In the genomic region with DNA sequence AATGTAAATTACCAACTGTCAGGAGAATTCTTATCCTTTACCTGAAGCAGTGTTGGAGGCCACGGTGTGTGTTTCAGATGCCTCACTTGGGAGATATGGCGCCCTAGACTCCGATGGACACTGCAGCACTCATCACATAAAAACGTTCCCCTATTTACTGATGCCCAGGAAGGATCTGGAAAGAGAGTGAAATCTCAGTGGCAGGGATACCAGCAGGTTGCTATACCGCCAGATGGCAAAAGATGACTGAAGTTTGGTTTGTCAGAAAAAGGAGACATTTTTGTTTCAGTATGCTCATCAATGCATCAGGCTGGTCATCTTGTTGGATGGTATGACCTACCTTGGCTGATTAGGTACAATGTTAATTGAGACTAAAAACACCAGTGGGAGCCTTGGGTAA, we compare ENCODE assay signal across 21 cellular contexts. TPM values are rescaled to one million over a fixed set of nuclear protein-coding genes. Genes with fewer than 3 reads are reported as not detected.
DNase-seq lines count a peak whose midpoint lies in the region; ATAC-seq and TF ChIP-seq lines count a peak whose summit lies in the region.
"Had no signal": no experiment of that assay in that cellular context is flagged by ENCODE, and none has a peak within 500 bp of the region (broad histone marks: within the 10 kb centered on the region; RNA-seq: fewer than 3 reads in every experiment).

No MANE protein-coding gene starts in this region.

- dilution Hi-C loops in IMR-90 (cut with HindIII; ENCODE audit: low sequenced_read_pairs, unreplicated experiment), result no loop called here

- H3K36me3 ChIP-seq in IMR-90 (ENCODE audit: control insufficient read depth, insufficient read depth, low read length) (peaks cover 11% of the 10 kb centered on the region), Karpas-422 (ENCODE audit: insufficient read depth, low read length) (peaks cover 36% of the 10 kb centered on the region; the same call in 1 of the 2 replicates), thyroid gland (peaks cover 0 to 9% of the 10 kb centered on the region in 2 donors)

- peaks cover 52% of the 10 kb centered on the region for H3K4me1 Mint-ChIP-seq in nephron

- H3K4me3 Mint-ChIP-seq in nephron, result peak overlapping the region in 2 of 3 experiments; percentile 2 to 19

- H3K18ac ChIP-seq in IMR-90 (ENCODE audit: low read depth, low read length), result no peak overlapping the region

- H3K79me2 ChIP-seq in Karpas-422 (ENCODE audit: low read length), result peaks cover 81% of the 10 kb centered on the region

- H3K9me3 ChIP-seq in IMR-90 (ENCODE audit: control insufficient read depth, insufficient read depth, low read length), result no peaks in the 10 kb centered on the region
- H3K9me3 ChIP-seq in Karpas-422 (ENCODE audit: low read length), result no peaks in the 10 kb centered on the region
- no peaks in the 10 kb centered on the region for H3K9me3 ChIP-seq in thyroid gland
- H3K9me3 ChIP-seq: SK-N-SH had no signal

- DNase-seq in activated CD8-positive, alpha-beta memory T cell treated with anti-CD3 and anti-CD28 coated beads for 24 hours, result peak; percentile 33
- no peak for DNase-seq in activated CD8-positive, alpha-beta memory T cell treated with anti-CD3 and anti-CD28 coated beads, Interleukin-2, amount 50 U/mL, for 48 hours
- DNase-seq in IMR-90, result no peak
- peak; percentile 60 for DNase-seq in cerebellar cortex (ENCODE audit: low spot score)
- no peak for DNase-seq in Karpas-422
- no peak for DNase-seq in thyroid gland
- DNase-seq in effector CD8-positive, alpha-beta T cell (lab: John Stamatoyannopoulos, UW), result no peak
- DNase-seq: 8988T; GDM1; NCI-H1417 treated with DMSO at 0.1 percent for 48 hours; NCI-H187 treated with DMSO at 0.1 percent for 48 hours; NCI-H2227 treated with DMSO at 0.1 percent for 48 hours; NCI-H510A treated with DMSO at 0.1 percent for 48 hours; NCI-H774; NK-92 treated with Interleukin-12 subunit alpha and Interleukin-12 subunit beta, amount 100 ng/mL, for 24 hours; SHP77 treated with DMSO at 0.1 percent for 48 hours; SK-N-SH had no signal

- WGBS in IMR-90 (ENCODE audit: extremely low coverage in 2 of 2, insufficient read length in 1 of 2), 2 experiments, result no CpG with 5 or more reads among the region's 5 CpGs
- WGBS in thyroid gland, 2 donors, result 92 to 93% methylated on average over 5 of the region's 5 CpGs

- TF ChIP-seq CTCF in IMR-90 (conservative IDR thresholded peaks at IDR 0.05; ENCODE audit: low read depth, low read length) (no peak), nephron (IDR thresholded peaks at IDR 0.05; ENCODE audit: unreplicated experiment in 3 of 3) (no peak), thyroid gland (IDR thresholded peaks at IDR 0.05) (no peak)

- no TSS peak for BruUV-seq in IMR-90 (replicated peaks; lab: Mats Ljungman, UMichigan)

- no peak overlapping the region for H2AK5ac ChIP-seq in IMR-90 (ENCODE audit: low read depth, low read length)

- H2BK120ac ChIP-seq in IMR-90 (ENCODE audit: low read depth, low read length), result no peak overlapping the region

- no peak overlapping the region for H2BK15ac ChIP-seq in IMR-90 (ENCODE audit: low read depth, low read length)

- no peak overlapping the region for H3K14ac ChIP-seq in IMR-90 (replicated peaks; ENCODE audit: low read depth, low read length)

- H3K79me1 ChIP-seq in IMR-90 (ENCODE audit: low read depth in 1 of 2, low read length in 2 of 2), result peaks cover 20 to 68% of the 10 kb centered on the region in 2 experiments

- no peaks in the 10 kb centered on the region for H3K9me3 Mint-ChIP-seq in nephron

- no peak overlapping the region for H3K56ac ChIP-seq in IMR-90 (ENCODE audit: extremely low read depth, insufficient read depth, low read length)

- intact Hi-C loops in IMR-90 (cut with micrococcal nuclease) (no loop called here), thyroid gland (cut with DNase I) (no loop called here)

- no peak overlapping the region for H2BK5ac ChIP-seq in IMR-90 (ENCODE audit: low read depth, low read length, poor library complexity, severe bottlenecking)

- H3K27me3 ChIP-seq in IMR-90 (ENCODE audit: control insufficient read depth, insufficient read depth, low read length) (no peaks in the 10 kb centered on the region), Karpas-422 (ENCODE audit: low read length) (no peaks in the 10 kb centered on the region), thyroid gland (no peaks in the 10 kb centered on the region)

- peaks cover 16% of the 10 kb centered on the region for H3K4me1 ChIP-seq in IMR-90 (ENCODE audit: control insufficient read depth, insufficient read depth, low read length)
- H3K4me1 ChIP-seq in Karpas-422 (ENCODE audit: low read length), result peaks cover 22% of the 10 kb centered on the region
- H3K4me1 ChIP-seq in thyroid gland, result peaks cover 11 to 18% of the 10 kb centered on the region in 2 donors

- no peak overlapping the region for H2AK9ac ChIP-seq in IMR-90 (replicated peaks; ENCODE audit: low read depth, low read length, poor library complexity)

- no peak overlapping the region for H4K91ac ChIP-seq in IMR-90 (ENCODE audit: insufficient read depth, low read depth, low read length)

- no peak overlapping the region for H4K5ac ChIP-seq in IMR-90 (ENCODE audit: low read depth, low read length)

- H3K9me2 ChIP-seq in Karpas-422 (replicated peaks; ENCODE audit: insufficient read depth, low read length), result no peaks in the 10 kb centered on the region
- H3K9me2 ChIP-seq: SK-N-SH had no signal

- H3K27me3 Mint-ChIP-seq in nephron (ENCODE audit: low read depth), result no peaks in the 10 kb centered on the region

- H3K36me3 Mint-ChIP-seq in nephron (ENCODE audit: low read depth), result peaks cover 25% of the 10 kb centered on the region

- H3K23ac ChIP-seq in IMR-90 (ENCODE audit: low read depth, low read length), result 0 out of 2 replicates have a peak overlapping the region, but pooled peaks have one; percentile 51

- H2AFZ ChIP-seq in IMR-90 (replicated peaks; ENCODE audit: low read length, poor library complexity), result peak overlapping the region; percentile 16
- no peak overlapping the region for H2AFZ ChIP-seq in Karpas-422 (ENCODE audit: low read length)

- no peak for ATAC-seq in IMR-90 (ENCODE audit: low read depth)

- no peak overlapping the region for H2BK20ac ChIP-seq in IMR-90 (ENCODE audit: low read depth, low read length)

- H3K4me2 ChIP-seq in IMR-90 (ENCODE audit: low read depth, low read length) (no peak overlapping the region), Karpas-422 (ENCODE audit: low read depth, low read length, poor library complexity, severe bottlenecking) (no peak overlapping the region)
- H3K4me2 ChIP-seq: KMS-11, SK-N-SH had no signal

- peaks cover 25% of the 10 kb centered on the region; the same call in 1 of the 2 replicates for H4K20me1 ChIP-seq in IMR-90 (ENCODE audit: insufficient read depth, low read length)
- no peaks in the 10 kb centered on the region for H4K20me1 ChIP-seq in Karpas-422 (ENCODE audit: insufficient read depth, low read depth, low read length)

- H3K9ac ChIP-seq in IMR-90 (ENCODE audit: low read depth, low read length) (no peak overlapping the region), Karpas-422 (ENCODE audit: low read length) (no peak overlapping the region)
- H3K9ac ChIP-seq: KMS-11, SK-N-SH had no signal

- H3K4me3 ChIP-seq in IMR-90 (ENCODE audit: insufficient read depth, low read depth, low read length), result no peak overlapping the region
- H3K4me3 ChIP-seq in Karpas-422 (ENCODE audit: low read length), result no peak overlapping the region
- no peak overlapping the region for H3K4me3 ChIP-seq in thyroid gland (replicated peaks in 1 of 3)

- H3K27ac ChIP-seq in IMR-90 (ENCODE audit: insufficient read depth, low read length), result no peak overlapping the region
- no peak overlapping the region for H3K27ac ChIP-seq in Karpas-422 (ENCODE audit: low read length)
- H3K27ac ChIP-seq in thyroid gland, result no peak overlapping the region
- H3K27ac ChIP-seq: C4-2B, KMS-11, RWPE1 had no signal

- H3K4ac ChIP-seq in IMR-90 (ENCODE audit: low read depth, low read length), result no peak overlapping the region

- TF ChIP-seq RAD21 in IMR-90 (IDR thresholded peaks at IDR 0.05; ENCODE audit: low read length), result no peak

- H3K9me1 ChIP-seq in IMR-90 (ENCODE audit: insufficient read depth, low read length), result peaks cover 7% of the 10 kb centered on the region

- H4K8ac ChIP-seq in IMR-90 (ENCODE audit: low read depth in 2 of 2, low read length in 2 of 2), result no peak overlapping the region

- no peak overlapping the region for H3K27ac Mint-ChIP-seq in nephron

- POLR2A ChIA-PET in IMR-90 (lab: Charles Lee; ENCODE audit: unreplicated experiment), result no interaction called here

- TF ChIP-seq POLR2A in IMR-90 (IDR thresholded peaks at IDR 0.05; ENCODE audit: low read depth, low read length) (no peak), thyroid gland (IDR thresholded peaks at IDR 0.05) (no peak)

- CTCF ChIA-PET in IMR-90 (lab: Yijun Ruan, JAX), result interaction anchor here (1.1 kb wide), 1 partner anchor 17 kb away, joined by 3 read pairs; no protein-coding TSS in a partner anchor

- in situ Hi-C loops in IMR-90 (cut with MboI; ENCODE audit: low sequenced_read_pairs), result no loop called here

TF ChIP-seq in IMR-90, 13 proteins besides CTCF, POLR2A, EP300 and RAD21 (continues in another document):
- TF ChIP-seq, protein P1, sequence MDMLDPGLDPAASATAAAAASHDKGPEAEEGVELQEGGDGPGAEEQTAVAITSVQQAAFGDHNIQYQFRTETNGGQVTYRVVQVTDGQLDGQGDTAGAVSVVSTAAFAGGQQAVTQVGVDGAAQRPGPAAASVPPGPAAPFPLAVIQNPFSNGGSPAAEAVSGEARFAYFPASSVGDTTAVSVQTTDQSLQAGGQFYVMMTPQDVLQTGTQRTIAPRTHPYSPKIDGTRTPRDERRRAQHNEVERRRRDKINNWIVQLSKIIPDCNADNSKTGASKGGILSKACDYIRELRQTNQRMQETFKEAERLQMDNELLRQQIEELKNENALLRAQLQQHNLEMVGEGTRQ (IDR thresholded peaks at IDR 0.05; ENCODE audit: low read depth, low read length), result no peak

RNA-seq across cellular contexts. Expression of gene GIT2, which starts 4.6 kb away (rescaled TPM):
- total RNA-seq in IMR-90 (2012; rRNA removed) (60.5 and 71.9 TPM in 2 replicates), thyroid gland (10 to 100 TPM; 54.4 to 69.4 (median 60.1) TPM)
- polyA plus RNA-seq in IMR-90 (2012; rRNA removed), result 43.0 and 48.0 TPM in 2 replicates
- polyA plus RNA-seq in IMR-90 (2012; cell fraction: cytosol; rRNA removed), result 20.8 and 21.1 TPM in 2 replicates
- 42.7 and 138 TPM in 2 replicates for polyA plus RNA-seq in IMR-90 (2012; cell fraction: nucleus; rRNA removed; ENCODE audit: low replicate concordance)
- total RNA-seq in Karpas-422 (2014; rRNA removed; shearing (Covaris generic); ENCODE audit: low replicate concordance), result 76.3 and 81.9 TPM in 2 replicates

RNA-seq across cellular contexts. Expression of gene ANKRD13A, which starts 7.6 kb away (rescaled TPM):
- 364 and 449 TPM in 2 replicates for total RNA-seq in IMR-90 (2012; rRNA removed)
- 299 and 308 TPM in 2 replicates for polyA plus RNA-seq in IMR-90 (2012; rRNA removed)
- polyA plus RNA-seq in IMR-90 (2012; cell fraction: cytosol; rRNA removed), result 51.0 and 243 TPM in 2 replicates
- polyA plus RNA-seq in IMR-90 (2012; cell fraction: nucleus; rRNA removed; ENCODE audit: low replicate concordance), result 516 and 695 TPM in 2 replicates
- 277 and 337 TPM in 2 replicates for total RNA-seq in Karpas-422 (2014; rRNA removed; shearing (Covaris generic); ENCODE audit: low replicate concordance)
- 100 to 1,000 TPM; 125 to 167 (median 137) TPM for total RNA-seq in thyroid gland

RNA-seq across cellular contexts. Expression of gene C12orf76, which starts 56.7 kb away (rescaled TPM):
- total RNA-seq in IMR-90 (2012; rRNA removed) (5.0 and 6.7 TPM in 2 replicates), thyroid gland (10 to 100 TPM; 16.1 to 41.5 (median 21.9) TPM)
- 6.2 and 7.1 TPM in 2 replicates for polyA plus RNA-seq in IMR-90 (2012; rRNA removed)
- 5.0 and 10.8 TPM in 2 replicates for polyA plus RNA-seq in IMR-90 (2012; cell fraction: cytosol; rRNA removed)
- polyA plus RNA-seq in IMR-90 (2012; cell fraction: nucleus; rRNA removed; ENCODE audit: low replicate concordance), result 8.1 and 15.5 TPM in 2 replicates
- total RNA-seq in Karpas-422 (2014; rRNA removed; shearing (Covaris generic); ENCODE audit: low replicate concordance), result 12.8 and 24.6 TPM in 2 replicates

Comparison
In these comparisons a context has a peak if more than half of its experiments do, and no peak if none do; other contexts are left out.
1. DNase-seq: peak in activated CD8-positive, alpha-beta memory T cell treated with anti-CD3 and anti-CD28 coated beads for 24 hours (single experiment) and cerebellar cortex (single experiment); none in activated CD8-positive, alpha-beta memory T cell treated with anti-CD3 and anti-CD28 coated beads, Interleukin-2, amount 50 U/mL, for 48 hours (single experiment), IMR-90 (single experiment), Karpas-422 (single experiment), thyroid gland (0 of 2) and effector CD8-positive, alpha-beta T cell (single experiment).